ENCODE assay signal across 20 cellular contexts in the genomic region with DNA sequence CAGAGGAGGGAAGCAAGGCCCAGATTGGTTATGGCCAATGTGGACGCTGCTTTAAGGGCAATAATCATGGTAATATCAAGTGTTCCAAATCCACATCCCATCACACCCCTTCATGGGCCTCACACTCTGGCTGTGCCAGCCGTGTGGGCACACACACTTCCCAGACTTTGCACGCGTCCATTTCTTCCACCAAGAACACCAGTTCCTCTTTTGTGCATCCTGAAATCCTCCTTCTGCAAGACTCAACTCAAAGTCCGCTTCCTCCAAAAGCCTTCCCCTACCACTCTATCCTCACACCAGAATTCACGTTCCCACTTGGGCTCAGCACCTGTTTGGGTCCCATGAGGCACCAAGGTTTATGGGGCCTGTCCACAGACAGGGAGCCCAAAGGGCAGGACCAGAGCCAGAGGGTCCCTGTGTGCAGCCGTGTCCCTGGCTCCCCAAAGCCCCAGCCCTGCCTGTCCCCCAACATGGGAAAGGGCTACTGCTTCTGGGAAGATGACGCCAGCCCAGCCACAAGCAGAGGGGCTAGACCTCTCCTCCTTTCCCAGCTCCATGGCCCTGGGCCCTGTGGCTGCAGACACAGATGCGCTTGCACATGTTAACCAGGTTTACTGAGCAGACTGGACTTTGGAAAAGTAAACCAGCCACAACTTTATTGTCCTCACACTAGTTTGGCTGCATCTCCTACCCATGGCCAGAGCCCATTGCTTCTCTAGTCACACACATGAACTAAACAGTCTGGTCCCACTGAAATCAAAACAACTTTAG. TPM values are rescaled to one million over a fixed set of nuclear protein-coding genes. Genes with fewer than 3 reads are reported as not detected.
DNase-seq lines count a peak whose midpoint lies in the region; ATAC-seq and TF ChIP-seq lines count a peak whose summit lies in the region.
"Had no signal": no experiment of that assay in that cellular context is flagged by ENCODE, and none has a peak within 500 bp of the region (broad histone marks: within the 10 kb centered on the region; RNA-seq: fewer than 3 reads in every experiment).

No MANE protein-coding gene starts in this region.

- no peaks in the 10 kb centered on the region for H3K9me3 ChIP-seq in heart left ventricle
- no peaks in the 10 kb centered on the region for H3K9me3 ChIP-seq in colonic mucosa
- no peaks in the 10 kb centered on the region for H3K9me3 ChIP-seq in mucosa of descending colon
- H3K9me3 ChIP-seq: BLaER1 treated with 17β-estradiol and CSF1 and Interleukin-3, amounts not matched to agents 10 nM and 100 nM had no signal

- H3K27ac ChIP-seq in heart left ventricle: no peak overlapping the region
- no peak overlapping the region for H3K27ac ChIP-seq in colonic mucosa
- H3K27ac ChIP-seq: BLaER1 treated with 17β-estradiol and CSF1 and Interleukin-3, amounts not matched to agents 10 nM and 100 nM had no signal

- intact Hi-C loops in Right ventricle myocardium superior (cut with DNase I) (no loop called here), heart left ventricle (cut with DNase I) (no loop called here), colonic mucosa (cut with DNase I) (no loop called here), mucosa of descending colon (cut with DNase I, micrococcal nuclease) (no loop called here)

- no peak for TF ChIP-seq POLR2A in heart left ventricle (IDR thresholded peaks at IDR 0.05)

- H3K36me3 ChIP-seq in heart left ventricle (no peaks in the 10 kb centered on the region), colonic mucosa (no peaks in the 10 kb centered on the region), mucosa of descending colon (ENCODE audit: low read depth) (no peaks in the 10 kb centered on the region)

- ATAC-seq in Right ventricle myocardium superior (ENCODE audit: poor library complexity) (no peak), heart left ventricle (no peak), mucosa of descending colon (peak; percentile 96)
- ATAC-seq: CD8-positive, alpha-beta T cell; Right ventricle myocardium inferior had no signal

- no peak overlapping the region for H3K9ac ChIP-seq in colonic mucosa (ENCODE audit: low read depth in 2 of 2, low read length in 2 of 2)
- H3K9ac ChIP-seq: BLaER1 treated with 17β-estradiol and CSF1 and Interleukin-3, amounts not matched to agents 10 nM and 100 nM had no signal

- H3K4me3 ChIP-seq in heart left ventricle (no peak overlapping the region), colonic mucosa (no peak overlapping the region), mucosa of descending colon (no peak overlapping the region)
- H3K4me3 ChIP-seq: BLaER1 treated with 17β-estradiol and CSF1 and Interleukin-3, amounts not matched to agents 10 nM and 100 nM had no signal

- peak; percentile 16 for DNase-seq in Right ventricle myocardium superior
- no peak for DNase-seq in heart left ventricle
- peak; percentile 51 for DNase-seq in colonic mucosa
- DNase-seq in mucosa of descending colon: peak; percentile 46 to 63 (median 57)
- no peak for DNase-seq in SKM-1 treated with dmso at 0.1 percent for 144 hours (lab: John Stamatoyannopoulos, UW; ENCODE audit: unreplicated experiment)
- no peak for DNase-seq in effector CD4-positive, alpha-beta T cell
- no peak for DNase-seq in NCI-H748 (lab: John Stamatoyannopoulos, UW; ENCODE audit: unreplicated experiment)
- DNase-seq: 8988T; CD8-positive, alpha-beta T cell; MV-4-11; NCI-H1105 treated with DMSO at 0.1 percent for 48 hours; NCI-H1694; NCI-H2081; NCI-H2171; NCI-H345; NCI-H524; SW 1271 had no signal

- 91 to 95% (median 93%) methylated on average over 9 of the region's 9 CpGs for WGBS in heart left ventricle, 4 donors

- H3K4me1 ChIP-seq in heart left ventricle (peaks cover 0 to 9% (median 0%) of the 10 kb centered on the region in 12 donors), colonic mucosa (no peaks in the 10 kb centered on the region), mucosa of descending colon (ENCODE audit: low read depth) (peaks cover 12% of the 10 kb centered on the region)

- TF ChIP-seq CTCF in heart left ventricle (IDR thresholded peaks at IDR 0.05) (no peak), colonic mucosa (IDR thresholded peaks at IDR 0.05) (no peak), mucosa of descending colon (IDR thresholded peaks at IDR 0.05) (no peak)

- H3K27me3 ChIP-seq in heart left ventricle (no peaks in the 10 kb centered on the region), colonic mucosa (no peaks in the 10 kb centered on the region)
- H3K27me3 ChIP-seq: BLaER1 treated with 17β-estradiol and CSF1 and Interleukin-3, amounts not matched to agents 10 nM and 100 nM had no signal

RNA-seq across cellular contexts. Expression of a gene that starts 20.3 kb away (rescaled TPM):
- 0.24 TPM for total RNA-seq in Right ventricle myocardium superior
- 1 to 10 TPM in 5 of 9 donors, under 1 TPM in 1, not detected in 3; 0.23 to 1.9 (median 1.1) TPM for total RNA-seq in heart left ventricle
- polyA plus RNA-seq in heart left ventricle: under 1 TPM; 0.36 to 0.50 TPM
- total RNA-seq in colonic mucosa: 1 to 10 TPM in 1 of 2 donors, under 1 TPM in 1; 0.90 to 1.0 TPM
- total RNA-seq in mucosa of descending colon: under 1 TPM in 2 of 3 donors, not detected in 1; 0.38 to 0.72 TPM

RNA-seq across cellular contexts. Expression of a gene that starts 44.7 kb away (rescaled TPM):
- total RNA-seq in Right ventricle myocardium superior (10.4 TPM), heart left ventricle (10 to 100 TPM in 7 of 9 donors, 1 to 10 TPM in 2; 6.4 to 20.4 (median 11.4) TPM), colonic mucosa (10 to 100 TPM; 13.7 to 17.4 TPM), mucosa of descending colon (10 to 100 TPM in 2 of 3 donors, 1 to 10 TPM in 1; 9.2 to 24.5 (median 11.0) TPM)
- polyA plus RNA-seq in heart left ventricle: 10 to 100 TPM; 13.7 to 22.0 TPM
- total RNA-seq: Daoy had no signal

Comparison
In these comparisons a context has a peak if more than half of its experiments do, and no peak if none do; other contexts are left out.
1. DNase-seq: peak in Right ventricle myocardium superior (single experiment), colonic mucosa (single experiment) and mucosa of descending colon (3 of 3); none in heart left ventricle (0 of 5), SKM-1 treated with dmso at 0.1 percent for 144 hours (single experiment), effector CD4-positive, alpha-beta T cell (single experiment) and NCI-H748 (single experiment).